In the genomic region with DNA sequence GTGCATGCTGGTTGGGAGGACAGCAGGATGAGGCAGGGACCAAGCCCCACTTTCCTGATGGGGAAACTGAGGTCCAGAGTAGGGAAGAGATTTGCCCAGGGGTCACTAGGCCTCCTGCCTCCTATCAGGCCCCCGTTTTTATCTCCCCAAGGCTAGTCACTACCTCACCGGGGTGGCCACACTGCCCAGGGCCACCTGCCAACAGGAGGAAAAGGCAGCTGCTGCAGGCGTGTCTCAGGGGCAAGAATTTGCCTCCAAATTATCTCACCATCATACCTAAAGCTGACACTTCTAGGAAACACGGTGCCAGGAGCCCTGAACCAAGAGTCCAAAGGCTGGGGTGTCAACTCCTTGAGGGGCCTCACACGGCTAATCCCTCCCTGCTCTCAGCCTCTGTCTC, we compare ENCODE assay signal across 7 cellular contexts. TPM values are rescaled to one million over a fixed set of nuclear protein-coding genes. Genes with fewer than 3 reads are reported as not detected.
"Had no signal": no experiment of that assay in that cellular context is flagged by ENCODE, and none has a peak within 500 bp of the region (broad histone marks: within the 10 kb centered on the region; RNA-seq: fewer than 3 reads in every experiment).

No MANE protein-coding gene starts in this region.

- H3K4me1 ChIP-seq: gastrocnemius medialis, left lung, pancreas, prostate gland, spleen had no signal

- H3K27me3 ChIP-seq: gastrocnemius medialis, pancreas, spleen, tibial nerve had no signal

- H3K9me3 ChIP-seq: gastrocnemius medialis, left lung, pancreas, prostate gland, spleen, tibial nerve had no signal

- H3K4me3 ChIP-seq: gastrocnemius medialis, left lung, pancreas, prostate gland, spleen, tibial nerve had no signal

- H3K27ac ChIP-seq: gastrocnemius medialis, left lung, pancreas, prostate gland, spleen, tibial nerve had no signal

- H3K36me3 ChIP-seq: gastrocnemius medialis, pancreas, prostate gland had no signal

RNA-seq across cellular contexts. Expression of a gene that starts 59.7 kb away (rescaled TPM):
- total RNA-seq: activated CD8-positive, alpha-beta T cell treated with anti-CD3 and anti-CD28 coated beads, Interleukin-2, amount 10 ng/mL, durations not matched to agents 7 days and 5 days had no signal
